Comparison of ENCODE assay signal across 23 cellular contexts in genomic region chr7:115223959-115224358, GRCh38.
"Had no signal": no experiment of that assay in that cellular context is flagged by ENCODE, and none has a peak within 500 bp of the region (broad histone marks: within the 10 kb centered on the region; RNA-seq: fewer than 3 reads in every experiment).

No MANE protein-coding gene starts in this region.

- H3K27me3 ChIP-seq: ascending aorta, esophagus squamous epithelium had no signal

- H3K27ac ChIP-seq: ascending aorta, epithelial cell of prostate, esophagus squamous epithelium had no signal

- H3K36me3 ChIP-seq: ascending aorta, esophagus squamous epithelium had no signal

- DNase-seq: activated CD4-positive, alpha-beta memory T cell treated with anti-CD3 and anti-CD28 coated beads, Interleukin-2, amount 10 ng/mL, durations not matched to agents 7 days and 5 days; activated CD4-positive, alpha-beta T cell treated with anti-CD3 and anti-CD28 coated beads for 1 hour; activated CD4-positive, alpha-beta T cell treated with anti-CD3 and anti-CD28 coated beads for 4 hours; activated CD4-positive, alpha-beta T cell treated with anti-CD3 and anti-CD28 coated beads, Interleukin-2, amount 10 ng/mL, durations not matched to agents 7 days and 5 days; activated CD4-positive, alpha-beta T cell treated with anti-CD3 and anti-CD28 coated beads, Interleukin-2, amount 50 U/mL, for 4 hours; activated CD8-positive, alpha-beta memory T cell treated with anti-CD3 and anti-CD28 coated beads, Interleukin-2, amount 50 U/mL, for 48 hours; activated gamma-delta T cell; activated naive CD4-positive, alpha-beta T cell; activated naive CD4-positive, alpha-beta T cell treated with anti-CD3 and anti-CD28 coated beads, Interleukin-2, amount 10 ng/mL, durations not matched to agents 7 days and 5 days; activated naive CD8-positive, alpha-beta T cell treated with anti-CD3 and anti-CD28 coated beads, Interleukin-2, amount 10 ng/mL, durations not matched to agents 7 days and 5 days; activated T-cell treated with anti-CD3 and anti-CD28 coated beads for 4 hours; activated T-cell treated with anti-CD3 and anti-CD28 coated beads, Interleukin-2, amount 50 U/mL, for 24 hours; activated T-cell treated with anti-CD3 and anti-CD28 coated beads, Interleukin-2, amount 50 U/mL, for 72 hours; caudate nucleus; cortex of kidney; dermis blood vessel endothelial cell; effector CD4-positive, alpha-beta T cell; esophagus squamous epithelium; head of caudate nucleus; T-helper 2 cell had no signal

- H3K4me1 ChIP-seq: esophagus squamous epithelium had no signal

- ATAC-seq: activated naive CD4-positive, alpha-beta T cell treated with anti-CD3 and anti-CD28 coated beads, Interleukin-2, amount 50 U/mL, for 72 hours; activated T-cell treated with anti-CD3 and anti-CD28 coated beads, Interleukin-2, amount 50 U/mL, for 72 hours had no signal

- H3K4me3 ChIP-seq: ascending aorta, esophagus squamous epithelium had no signal
